In the genomic region with DNA sequence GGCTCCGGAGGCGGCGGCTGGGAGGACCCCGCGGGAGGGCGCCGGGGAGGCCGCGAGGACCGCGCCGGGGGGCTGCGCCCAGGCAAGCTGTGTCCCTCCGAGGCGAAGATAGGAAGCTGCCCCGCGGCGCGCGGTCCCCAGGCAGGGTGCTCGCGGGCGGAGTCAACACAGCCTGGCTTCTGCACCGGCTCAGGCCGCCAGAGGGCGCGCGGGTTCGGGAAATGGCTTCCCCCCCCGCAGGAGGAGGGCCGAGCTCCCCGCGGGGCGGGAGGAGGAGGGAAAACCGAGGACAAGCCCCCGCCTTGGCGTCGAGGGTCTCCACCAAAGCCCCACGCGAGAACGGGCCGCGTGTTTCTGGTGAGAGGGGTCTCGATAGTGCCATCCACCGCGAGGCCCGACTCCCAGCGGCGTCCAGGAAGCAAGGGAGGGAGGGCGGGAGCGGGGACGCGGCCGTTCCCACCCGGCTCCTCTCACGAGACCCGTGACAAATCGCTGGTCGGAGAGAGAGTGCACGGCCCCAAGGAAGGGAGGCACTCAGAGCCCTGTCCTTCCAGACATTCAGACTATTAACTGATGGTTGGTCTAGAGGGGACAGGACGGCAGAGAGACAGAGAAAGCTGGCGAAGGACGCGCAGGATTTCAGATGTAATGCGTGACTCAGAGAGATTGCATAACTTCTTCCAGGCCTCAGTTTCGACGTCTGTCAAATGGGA, we compare ENCODE assay signal across 1 cellular context.
TF ChIP-seq lines count a peak whose summit lies in the region.

No MANE protein-coding gene starts in this region.

TF ChIP-seq in HepG2, 621 proteins besides CTCF, POLR2A, EP300 and RAD21 (continued from another document and continues in another):
- TF ChIP-seq, protein P1, sequence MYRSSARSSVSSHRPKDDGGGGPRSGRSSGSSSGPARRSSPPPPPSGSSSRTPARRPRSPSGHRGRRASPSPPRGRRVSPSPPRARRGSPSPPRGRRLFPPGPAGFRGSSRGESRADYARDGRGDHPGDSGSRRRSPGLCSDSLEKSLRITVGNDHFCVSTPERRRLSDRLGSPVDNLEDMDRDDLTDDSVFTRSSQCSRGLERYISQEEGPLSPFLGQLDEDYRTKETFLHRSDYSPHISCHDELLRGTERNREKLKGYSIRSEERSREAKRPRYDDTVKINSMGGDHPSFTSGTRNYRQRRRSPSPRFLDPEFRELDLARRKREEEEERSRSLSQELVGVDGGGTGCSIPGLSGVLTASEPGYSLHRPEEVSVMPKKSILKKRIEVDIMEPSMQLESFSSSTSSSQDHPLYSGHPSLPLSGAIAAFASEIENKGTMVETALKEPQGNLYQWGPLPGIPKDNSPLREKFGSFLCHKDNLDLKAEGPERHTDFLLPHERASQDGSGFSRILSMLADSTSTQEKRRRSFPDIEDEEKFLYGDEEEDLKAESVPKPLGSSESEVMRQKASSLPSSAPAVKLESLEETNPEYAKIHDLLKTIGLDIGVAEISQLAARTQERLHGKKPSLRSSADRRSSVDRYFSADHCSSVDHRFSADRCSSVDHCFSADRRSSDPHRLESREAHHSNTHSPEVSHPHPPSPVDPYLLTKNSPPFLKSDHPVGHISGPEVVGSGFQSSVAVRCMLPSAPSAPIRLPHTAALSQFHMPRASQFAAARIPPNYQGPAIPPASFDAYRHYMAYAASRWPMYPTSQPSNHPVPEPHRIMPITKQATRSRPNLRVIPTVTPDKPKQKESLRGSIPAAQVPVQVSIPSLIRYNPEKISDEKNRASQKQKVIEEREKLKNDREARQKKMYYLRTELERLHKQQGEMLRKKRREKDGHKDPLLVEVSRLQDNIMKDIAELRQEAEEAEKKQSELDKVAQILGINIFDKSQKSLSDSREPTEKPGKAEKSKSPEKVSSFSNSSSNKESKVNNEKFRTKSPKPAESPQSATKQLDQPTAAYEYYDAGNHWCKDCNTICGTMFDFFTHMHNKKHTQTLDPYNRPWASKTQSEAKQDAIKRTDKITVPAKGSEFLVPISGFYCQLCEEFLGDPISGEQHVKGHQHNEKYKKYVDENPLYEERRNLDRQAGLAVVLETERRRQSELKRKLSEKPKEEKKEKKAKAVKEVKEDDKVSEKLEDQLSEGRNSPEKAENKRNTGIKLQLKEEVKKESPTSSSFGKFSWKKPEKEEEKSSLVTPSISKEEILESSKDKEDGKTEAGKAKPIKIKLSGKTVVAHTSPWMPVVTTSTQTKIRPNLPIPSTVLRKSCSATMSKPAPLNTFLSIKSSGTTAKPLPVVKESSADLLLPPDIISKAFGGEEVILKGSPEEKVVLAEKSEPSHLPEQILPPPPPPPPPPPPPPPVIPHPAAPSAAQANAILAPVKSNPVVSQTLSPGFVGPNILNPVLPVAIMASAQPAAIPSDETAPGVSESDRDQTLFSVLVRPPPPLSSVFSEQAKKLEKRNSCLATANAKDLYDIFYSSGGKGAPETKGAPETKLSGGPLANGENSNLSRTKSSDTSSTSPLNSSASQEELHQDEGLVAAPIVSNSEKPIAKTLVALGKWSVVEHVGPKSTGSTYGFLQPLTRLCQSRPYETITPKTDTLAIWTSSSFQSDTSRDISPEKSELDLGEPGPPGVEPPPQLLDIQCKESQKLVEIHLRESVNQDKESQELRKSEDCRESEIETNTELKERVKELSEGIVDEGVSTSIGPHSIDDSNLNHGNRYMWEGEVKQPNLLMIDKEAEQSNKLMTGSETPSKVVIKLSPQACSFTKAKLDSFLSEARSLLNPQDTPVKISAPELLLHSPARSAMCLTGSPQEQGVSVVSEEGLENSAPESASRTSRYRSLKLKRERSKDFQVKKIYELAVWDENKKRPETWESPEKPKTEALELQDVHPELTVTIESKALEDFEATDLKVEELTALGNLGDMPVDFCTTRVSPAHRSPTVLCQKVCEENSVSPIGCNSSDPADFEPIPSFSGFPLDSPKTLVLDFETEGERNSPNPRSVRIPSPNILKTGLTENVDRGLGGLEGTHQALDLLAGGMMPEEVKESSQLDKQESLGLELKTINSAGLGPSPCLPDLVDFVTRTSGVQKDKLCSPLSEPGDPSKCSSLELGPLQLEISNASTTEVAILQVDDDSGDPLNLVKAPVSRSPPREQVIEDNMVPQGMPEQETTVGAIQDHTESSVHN (CRISPR knock-in tag; IDR thresholded peaks at IDR 0.05), result no peak
- no peak for TF ChIP-seq ATF6 (CRISPR knock-in tag; conservative IDR thresholded peaks at IDR 0.05)
- peak; percentile 70; the same call in 1 of the 2 replicates for TF ChIP-seq ZSCAN9 (CRISPR knock-in tag; IDR thresholded peaks at IDR 0.05; ENCODE audit: borderline replicate concordance)
- no peak for TF ChIP-seq ZNF24 (IDR thresholded peaks at IDR 0.05)
- TF ChIP-seq ZZZ3 (CRISPR knock-in tag; IDR thresholded peaks at IDR 0.05; ENCODE audit: borderline replicate concordance), result 0 out of 2 replicates have a peak, but pooled peaks have one; percentile 57
- TF ChIP-seq MIER3 (CRISPR knock-in tag; IDR thresholded peaks at IDR 0.05; ENCODE audit: borderline replicate concordance), result 0 out of 2 replicates have a peak, but pooled peaks have one; percentile 75
- TF ChIP-seq ZMYM3 (CRISPR knock-in tag; IDR thresholded peaks at IDR 0.05), result peak; percentile 79
- 0 out of 2 replicates have a peak, but pooled peaks have one; percentile 71 for TF ChIP-seq STAT5B (CRISPR knock-in tag; IDR thresholded peaks at IDR 0.05)
- TF ChIP-seq PITX1 (CRISPR knock-in tag; IDR thresholded peaks at IDR 0.05), result peak; percentile 17; the same call in 1 of the 2 replicates
- TF ChIP-seq AFF4 (CRISPR knock-in tag; IDR thresholded peaks at IDR 0.05), result no peak
- peak; percentile 83; the same call in 1 of the 2 replicates for TF ChIP-seq ZBTB7B (CRISPR knock-in tag; IDR thresholded peaks at IDR 0.05)
- TF ChIP-seq, protein P2, sequence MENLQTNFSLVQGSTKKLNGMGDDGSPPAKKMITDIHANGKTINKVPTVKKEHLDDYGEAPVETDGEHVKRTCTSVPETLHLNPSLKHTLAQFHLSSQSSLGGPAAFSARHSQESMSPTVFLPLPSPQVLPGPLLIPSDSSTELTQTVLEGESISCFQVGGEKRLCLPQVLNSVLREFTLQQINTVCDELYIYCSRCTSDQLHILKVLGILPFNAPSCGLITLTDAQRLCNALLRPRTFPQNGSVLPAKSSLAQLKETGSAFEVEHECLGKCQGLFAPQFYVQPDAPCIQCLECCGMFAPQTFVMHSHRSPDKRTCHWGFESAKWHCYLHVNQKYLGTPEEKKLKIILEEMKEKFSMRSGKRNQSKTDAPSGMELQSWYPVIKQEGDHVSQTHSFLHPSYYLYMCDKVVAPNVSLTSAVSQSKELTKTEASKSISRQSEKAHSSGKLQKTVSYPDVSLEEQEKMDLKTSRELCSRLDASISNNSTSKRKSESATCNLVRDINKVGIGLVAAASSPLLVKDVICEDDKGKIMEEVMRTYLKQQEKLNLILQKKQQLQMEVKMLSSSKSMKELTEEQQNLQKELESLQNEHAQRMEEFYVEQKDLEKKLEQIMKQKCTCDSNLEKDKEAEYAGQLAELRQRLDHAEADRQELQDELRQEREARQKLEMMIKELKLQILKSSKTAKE (CRISPR knock-in tag; IDR thresholded peaks at IDR 0.05; ENCODE audit: borderline replicate concordance), result no peak
- TF ChIP-seq, protein P3, sequence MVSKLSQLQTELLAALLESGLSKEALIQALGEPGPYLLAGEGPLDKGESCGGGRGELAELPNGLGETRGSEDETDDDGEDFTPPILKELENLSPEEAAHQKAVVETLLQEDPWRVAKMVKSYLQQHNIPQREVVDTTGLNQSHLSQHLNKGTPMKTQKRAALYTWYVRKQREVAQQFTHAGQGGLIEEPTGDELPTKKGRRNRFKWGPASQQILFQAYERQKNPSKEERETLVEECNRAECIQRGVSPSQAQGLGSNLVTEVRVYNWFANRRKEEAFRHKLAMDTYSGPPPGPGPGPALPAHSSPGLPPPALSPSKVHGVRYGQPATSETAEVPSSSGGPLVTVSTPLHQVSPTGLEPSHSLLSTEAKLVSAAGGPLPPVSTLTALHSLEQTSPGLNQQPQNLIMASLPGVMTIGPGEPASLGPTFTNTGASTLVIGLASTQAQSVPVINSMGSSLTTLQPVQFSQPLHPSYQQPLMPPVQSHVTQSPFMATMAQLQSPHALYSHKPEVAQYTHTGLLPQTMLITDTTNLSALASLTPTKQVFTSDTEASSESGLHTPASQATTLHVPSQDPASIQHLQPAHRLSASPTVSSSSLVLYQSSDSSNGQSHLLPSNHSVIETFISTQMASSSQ (IDR thresholded peaks at IDR 0.05; ENCODE audit: low read depth), result no peak
- TF ChIP-seq, protein P3 (CRISPR knock-in tag; IDR thresholded peaks at IDR 0.05; ENCODE audit: borderline replicate concordance), result peak; percentile 46; the same call in 1 of the 2 replicates
- TF ChIP-seq BORCS8-MEF2B (CRISPR knock-in tag; IDR thresholded peaks at IDR 0.05), result 0 out of 2 replicates have a peak, but pooled peaks have one; percentile 56
- TF ChIP-seq RARA (CRISPR knock-in tag; IDR thresholded peaks at IDR 0.05), result peak; percentile 6; the same call in 1 of the 2 replicates
- peak; percentile 94 for TF ChIP-seq XRCC5 (optimal IDR thresholded peaks at IDR 0.05; ENCODE audit: low read length)
- TF ChIP-seq ZBTB33 (CRISPR knock-in tag; IDR thresholded peaks at IDR 0.05), result peak; percentile 75
- TF ChIP-seq, protein P4, sequence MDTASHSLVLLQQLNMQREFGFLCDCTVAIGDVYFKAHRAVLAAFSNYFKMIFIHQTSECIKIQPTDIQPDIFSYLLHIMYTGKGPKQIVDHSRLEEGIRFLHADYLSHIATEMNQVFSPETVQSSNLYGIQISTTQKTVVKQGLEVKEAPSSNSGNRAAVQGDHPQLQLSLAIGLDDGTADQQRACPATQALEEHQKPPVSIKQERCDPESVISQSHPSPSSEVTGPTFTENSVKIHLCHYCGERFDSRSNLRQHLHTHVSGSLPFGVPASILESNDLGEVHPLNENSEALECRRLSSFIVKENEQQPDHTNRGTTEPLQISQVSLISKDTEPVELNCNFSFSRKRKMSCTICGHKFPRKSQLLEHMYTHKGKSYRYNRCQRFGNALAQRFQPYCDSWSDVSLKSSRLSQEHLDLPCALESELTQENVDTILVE (CRISPR knock-in tag; IDR thresholded peaks at IDR 0.05), result 0 out of 2 replicates have a peak, but pooled peaks have one; percentile 57
- TF ChIP-seq ZNF317 (CRISPR knock-in tag; IDR thresholded peaks at IDR 0.05), result 0 out of 2 replicates have a peak, but pooled peaks have one; percentile 40
- no peak for TF ChIP-seq ZNF660 (CRISPR knock-in tag; IDR thresholded peaks at IDR 0.05; ENCODE audit: borderline replicate concordance, low read depth)
- TF ChIP-seq SP5 (CRISPR knock-in tag; IDR thresholded peaks at IDR 0.05; ENCODE audit: borderline replicate concordance, low read depth), result peak; percentile 77
